ENCODE assay signal across 8 cellular contexts in genomic region chr15:89090791-89091666, GRCh38. TPM values are rescaled to one million over a fixed set of nuclear protein-coding genes. Genes with fewer than 3 reads are reported as not detected.
DNase-seq lines count a peak whose midpoint lies in the region; TF ChIP-seq lines count a peak whose summit lies in the region.

No MANE protein-coding gene starts in this region.

- no peak for TF ChIP-seq CTCF in fibroblast of pulmonary artery (IDR thresholded peaks at IDR 0.05; ENCODE audit: low read length, missing control alignments)

- peak overlapping the region; percentile 43 for H3K4me3 ChIP-seq in fibroblast of pulmonary artery (replicated peaks; ENCODE audit: low read depth, low read length)

- peak; percentile 40 for DNase-seq in NCI-H1105 treated with DMSO at 0.1 percent for 48 hours (lab: John Stamatoyannopoulos, UW)
- no peak for DNase-seq in NCI-H1105 (lab: John Stamatoyannopoulos, UW)
- DNase-seq in NCI-H226, result peak; percentile 61
- peak; percentile 52 for DNase-seq in activated T-cell treated with anti-CD3 and anti-CD28 coated beads, Interleukin-2, amount 50 U/mL, for 1 hour
- DNase-seq in fibroblast of pulmonary artery (ENCODE audit: low read depth), result peak; percentile 81
- peak; percentile 42 for DNase-seq in occipital lobe (lab: John Stamatoyannopoulos, UW)
- no peak for DNase-seq in NCI-H187 treated with DMSO at 0.1 percent for 48 hours (lab: John Stamatoyannopoulos, UW)
- DNase-seq in SK-N-DZ (ENCODE audit: low spot score), result no peak

RNA-seq across cellular contexts. Expression of gene ABHD2, which starts 2.8 kb away (rescaled TPM):
- 55.2 TPM for total RNA-seq in occipital lobe
- 8.2 and 13.7 TPM in 2 replicates for polyA plus RNA-seq in SK-N-DZ (2014; cell fraction: cytosol; rRNA removed)
- 3.5 and 5.1 TPM in 2 replicates for polyA plus RNA-seq in SK-N-DZ (2014; cell fraction: nucleus; rRNA removed)

Comparison
In these comparisons a context has a peak if more than half of its experiments do, and no peak if none do; other contexts are left out.
1. DNase-seq: peak in NCI-H1105 treated with DMSO at 0.1 percent for 48 hours (single experiment), NCI-H226 (single experiment), activated T-cell treated with anti-CD3 and anti-CD28 coated beads, Interleukin-2, amount 50 U/mL, for 1 hour (single experiment), fibroblast of pulmonary artery (single experiment) and occipital lobe (single experiment); none in NCI-H1105 (single experiment), NCI-H187 treated with DMSO at 0.1 percent for 48 hours (single experiment) and SK-N-DZ (single experiment).